Comparison of ENCODE assay signal across 20 cellular contexts in genomic region chr6:38179794-38180430, GRCh38.
A peak's percentile ranks its signal among the peaks of the same experiment; 100 is the strongest.
DNase-seq lines count a peak whose midpoint lies in the region; ATAC-seq and TF ChIP-seq lines count a peak whose summit lies in the region.
"Had no signal": no experiment of that assay in that cellular context is flagged by ENCODE, and none has a peak within 500 bp of the region (broad histone marks: within the 10 kb centered on the region; RNA-seq: fewer than 3 reads in every experiment).

No MANE protein-coding gene starts in this region.

- no peak overlapping the region for H3K4me3 Mint-ChIP-seq in activated CD8-positive, alpha-beta memory T cell treated with anti-CD3 and anti-CD28 coated beads, Interleukin-2, amount 10 ng/mL, durations not matched to agents 7 days and 5 days
- no peak overlapping the region for H3K4me3 Mint-ChIP-seq in type B pancreatic cell
- H3K4me3 Mint-ChIP-seq: activated CD4-positive, alpha-beta T cell treated with anti-CD3 and anti-CD28 coated beads, Interleukin-2, amount 10 ng/mL, durations not matched to agents 7 days and 5 days; brain; naive B cell; stimulated activated memory B cell treated with anti-CD40 and anti-IgM and Interleukin-4, amounts not matched to agents 10 μg/mL and 1 μg/mL and 100 μg/mL, for 72 hours; T-helper 1 cell treated with Interleukin-12 subunit alpha and Interleukin-12 subunit beta and Interleukin-4 antibody, amounts not matched to agents 30 μg/mL and 1 μg/mL, for 36 hours had no signal

- CTCF ChIA-PET in activated CD8-positive, alpha-beta memory T cell treated with anti-CD3 and anti-CD28 coated beads, Interleukin-2, amount 10 ng/mL, durations not matched to agents 7 days and 5 days (lab: Charles Lee): no interaction called here

- ATAC-seq in activated CD8-positive, alpha-beta memory T cell treated with anti-CD3 and anti-CD28 coated beads, Interleukin-2, amount 10 ng/mL, durations not matched to agents 7 days and 5 days: no peak
- ATAC-seq in SK-N-SH treated with all-trans-retinoic acid at 6 μM for 48 hours: peak; percentile 16; the same call in 1 of the 3 replicates
- ATAC-seq in HG02678 (IDR thresholded peaks at IDR 0.05; ENCODE audit: unreplicated experiment): no peak
- ATAC-seq in GM19328 (IDR thresholded peaks at IDR 0.05; ENCODE audit: unreplicated experiment): no peak
- ATAC-seq: left lung; stimulated activated memory B cell treated with anti-CD40 and anti-IgM and Interleukin-4, amounts not matched to agents 10 μg/mL and 1 μg/mL and 100 μg/mL, for 72 hours had no signal

- H3K27ac Mint-ChIP-seq in activated CD8-positive, alpha-beta memory T cell treated with anti-CD3 and anti-CD28 coated beads, Interleukin-2, amount 10 ng/mL, durations not matched to agents 7 days and 5 days: no peak overlapping the region
- peak overlapping the region; percentile 5 for H3K27ac Mint-ChIP-seq in type B pancreatic cell
- H3K27ac Mint-ChIP-seq: activated CD4-positive, alpha-beta T cell treated with anti-CD3 and anti-CD28 coated beads, Interleukin-2, amount 10 ng/mL, durations not matched to agents 7 days and 5 days; stimulated activated memory B cell treated with anti-CD40 and anti-IgM and Interleukin-4, amounts not matched to agents 10 μg/mL and 1 μg/mL and 100 μg/mL, for 72 hours; T-helper 1 cell treated with Interleukin-12 subunit alpha and Interleukin-12 subunit beta and Interleukin-4 antibody, amounts not matched to agents 30 μg/mL and 1 μg/mL, for 36 hours had no signal

- TF ChIP-seq CTCF in type B pancreatic cell (conservative IDR thresholded peaks at IDR 0.05): no peak

- H3K4me1 Mint-ChIP-seq in activated CD8-positive, alpha-beta memory T cell treated with anti-CD3 and anti-CD28 coated beads, Interleukin-2, amount 10 ng/mL, durations not matched to agents 7 days and 5 days: no peaks in the 10 kb centered on the region
- H3K4me1 Mint-ChIP-seq in type B pancreatic cell (ENCODE audit: unreplicated experiment): peaks cover 31% of the 10 kb centered on the region
- H3K4me1 Mint-ChIP-seq: stimulated activated memory B cell treated with anti-CD40 and anti-IgM and Interleukin-4, amounts not matched to agents 10 μg/mL and 1 μg/mL and 100 μg/mL, for 72 hours had no signal

- no peaks in the 10 kb centered on the region for H3K9me3 Mint-ChIP-seq in activated CD8-positive, alpha-beta memory T cell treated with anti-CD3 and anti-CD28 coated beads, Interleukin-2, amount 10 ng/mL, durations not matched to agents 7 days and 5 days (ENCODE audit: low read depth)
- no peaks in the 10 kb centered on the region for H3K9me3 Mint-ChIP-seq in type B pancreatic cell
- H3K9me3 Mint-ChIP-seq: activated CD4-positive, alpha-beta T cell treated with anti-CD3 and anti-CD28 coated beads, Interleukin-2, amount 10 ng/mL, durations not matched to agents 7 days and 5 days; brain; naive B cell; stimulated activated memory B cell treated with anti-CD40 and anti-IgM and Interleukin-4, amounts not matched to agents 10 μg/mL and 1 μg/mL and 100 μg/mL, for 72 hours; T-helper 1 cell treated with Interleukin-12 subunit alpha and Interleukin-12 subunit beta and Interleukin-4 antibody, amounts not matched to agents 30 μg/mL and 1 μg/mL, for 36 hours had no signal

- H3K27me3 Mint-ChIP-seq in activated CD8-positive, alpha-beta memory T cell treated with anti-CD3 and anti-CD28 coated beads, Interleukin-2, amount 10 ng/mL, durations not matched to agents 7 days and 5 days: no peaks in the 10 kb centered on the region
- H3K27me3 Mint-ChIP-seq in type B pancreatic cell: no peaks in the 10 kb centered on the region
- H3K27me3 Mint-ChIP-seq: activated CD4-positive, alpha-beta T cell treated with anti-CD3 and anti-CD28 coated beads, Interleukin-2, amount 10 ng/mL, durations not matched to agents 7 days and 5 days; naive B cell; stimulated activated memory B cell treated with anti-CD40 and anti-IgM and Interleukin-4, amounts not matched to agents 10 μg/mL and 1 μg/mL and 100 μg/mL, for 72 hours had no signal

- no peaks in the 10 kb centered on the region for H3K36me3 Mint-ChIP-seq in activated CD8-positive, alpha-beta memory T cell treated with anti-CD3 and anti-CD28 coated beads, Interleukin-2, amount 10 ng/mL, durations not matched to agents 7 days and 5 days
- peaks cover 3% of the 10 kb centered on the region for H3K36me3 Mint-ChIP-seq in type B pancreatic cell

- DNase-seq in activated CD8-positive, alpha-beta memory T cell treated with anti-CD3 and anti-CD28 coated beads, Interleukin-2, amount 10 ng/mL, durations not matched to agents 7 days and 5 days: peak; percentile 31
- DNase-seq in activated CD8-positive, alpha-beta memory T cell treated with anti-CD3 and anti-CD28 coated beads for 24 hours: no peak
- DNase-seq in islet precursor cell (peak; percentile 35), type B pancreatic cell (ENCODE audit: extremely low spot score, unreplicated experiment) (peak; percentile 62), globus pallidus (ENCODE audit: low spot score) (no peak)
- DNase-seq: 8988T; activated CD4-positive, alpha-beta T cell treated with anti-CD3 and anti-CD28 coated beads, Interleukin-2, amount 10 ng/mL, durations not matched to agents 7 days and 5 days; activated gamma-delta T cell; DMS153; effector CD8-positive, alpha-beta T cell; hypothalamus; naive B cell; stimulated activated CD4-positive, alpha-beta T cell treated with anti-CD3 and anti-CD28 coated beads, Interleukin-2, amount 100 ng/mL, for 48 hours had no signal

TF ChIP-seq in SK-N-SH treated with all-trans-retinoic acid at 6 μM for 48 hours, 23 proteins besides CTCF, POLR2A, EP300 and RAD21 (continues in another document):
- TF ChIP-seq GLIS3 (CRISPR knock-in tag; IDR thresholded peaks at IDR 0.05) (no peak), ISL1 (CRISPR knock-in tag; IDR thresholded peaks at IDR 0.05) (no peak), ZNF565 (CRISPR knock-in tag; conservative IDR thresholded peaks at IDR 0.05; ENCODE audit: low read depth) (no peak), PATZ1 (CRISPR knock-in tag; IDR thresholded peaks at IDR 0.05; ENCODE audit: borderline replicate concordance) (no peak), ZFP3 (CRISPR knock-in tag; IDR thresholded peaks at IDR 0.05) (no peak), TSHZ2 (CRISPR knock-in tag; IDR thresholded peaks at IDR 0.05) (no peak)
- TF ChIP-seq, protein P1, sequence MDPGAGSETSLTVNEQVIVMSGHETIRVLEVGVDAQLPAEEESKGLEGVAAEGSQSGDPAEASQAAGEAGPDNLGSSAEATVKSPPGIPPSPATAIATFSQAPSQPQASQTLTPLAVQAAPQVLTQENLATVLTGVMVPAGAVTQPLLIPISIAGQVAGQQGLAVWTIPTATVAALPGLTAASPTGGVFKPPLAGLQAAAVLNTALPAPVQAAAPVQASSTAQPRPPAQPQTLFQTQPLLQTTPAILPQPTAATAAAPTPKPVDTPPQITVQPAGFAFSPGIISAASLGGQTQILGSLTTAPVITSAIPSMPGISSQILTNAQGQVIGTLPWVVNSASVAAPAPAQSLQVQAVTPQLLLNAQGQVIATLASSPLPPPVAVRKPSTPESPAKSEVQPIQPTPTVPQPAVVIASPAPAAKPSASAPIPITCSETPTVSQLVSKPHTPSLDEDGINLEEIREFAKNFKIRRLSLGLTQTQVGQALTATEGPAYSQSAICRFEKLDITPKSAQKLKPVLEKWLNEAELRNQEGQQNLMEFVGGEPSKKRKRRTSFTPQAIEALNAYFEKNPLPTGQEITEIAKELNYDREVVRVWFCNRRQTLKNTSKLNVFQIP (CRISPR knock-in tag; IDR thresholded peaks at IDR 0.05; ENCODE audit: borderline replicate concordance, low read depth): no peak

Comparison
In these comparisons a context has a peak if more than half of its experiments do, and no peak if none do; other contexts are left out.
1. DNase-seq: peak in activated CD8-positive, alpha-beta memory T cell treated with anti-CD3 and anti-CD28 coated beads, Interleukin-2, amount 10 ng/mL, durations not matched to agents 7 days and 5 days (single experiment), islet precursor cell (single experiment) and type B pancreatic cell (single experiment); none in activated CD8-positive, alpha-beta memory T cell treated with anti-CD3 and anti-CD28 coated beads for 24 hours (single experiment) and globus pallidus (single experiment).